In the genomic region with DNA sequence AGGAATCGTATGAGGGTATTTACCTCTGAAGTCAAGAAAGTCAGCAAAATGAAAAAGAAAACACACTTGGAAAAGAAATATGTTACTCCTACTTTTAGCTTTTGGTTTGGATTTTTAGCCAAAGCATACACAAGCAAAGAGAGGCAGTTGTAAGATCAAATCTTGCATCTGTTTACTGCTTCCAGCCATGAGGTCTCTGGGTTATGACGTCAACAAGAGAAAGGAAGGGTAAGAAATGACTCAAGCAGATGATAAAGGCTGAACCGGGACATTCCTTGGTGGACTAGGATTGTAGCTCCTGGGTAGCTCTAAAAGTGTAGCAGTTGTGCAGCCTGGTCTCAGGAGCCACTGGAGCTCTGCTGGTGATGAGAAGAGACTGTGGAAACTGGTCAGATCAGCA, we compare ENCODE assay signal across 1 cellular context.
TF ChIP-seq lines count a peak whose summit lies in the region.

No MANE protein-coding gene starts in this region.

TF ChIP-seq in GM23338, 12 proteins besides CTCF, POLR2A, EP300 and RAD21 (continued from another document):
- TF ChIP-seq REST (IDR thresholded peaks at IDR 0.05; ENCODE audit: unreplicated experiment) = no peak
